Comparison of ENCODE assay signal across 8 cellular contexts in genomic region chrX:81201692-81202412, GRCh38. TPM values are rescaled to one million over a fixed set of nuclear protein-coding genes. Genes with fewer than 3 reads are reported as not detected.
DNase-seq lines count a peak whose midpoint lies in the region; FAIRE-seq and TF ChIP-seq lines count a peak whose summit lies in the region.

TSS of gene HMGN5 (minus strand) at chrX:81201913. CDS start at chrX:81121549, 80,364 bp downstream.
TSS of gene SH3BGRL (plus strand) at chrX:81202102. CDS start at chrX:81202201, 99 bp downstream.

- H3K4me3 Mint-ChIP-seq in HFFc6: peak within 1 kb of the TSS; percentile 97

- no peaks in the 10 kb centered on the region; the same call in 1 of the 2 replicates for H3K27me3 Mint-ChIP-seq in HFFc6 (ENCODE audit: insufficient read depth)

- DNase-seq in GM12864 (ENCODE audit: low read depth) (peak; percentile 58), HFFc6 (peak; percentile 81), NCI-H1092 treated with DMSO at 0.1 percent for 48 hours (lab: John Stamatoyannopoulos, UW) (peak; percentile 10), NCI-H2196 (lab: John Stamatoyannopoulos, UW; ENCODE audit: unreplicated experiment) (no peak)
- DNase-seq in activated CD4-positive, CD25-positive, alpha-beta regulatory T cell (lab: John Stamatoyannopoulos, UW): peak; percentile 14 to 39 (median 30)
- DNase-seq in central memory CD4-positive, alpha-beta T cell: peak; percentile 69
- DNase-seq in stimulated activated CD4-positive, alpha-beta T cell treated with anti-CD3 and anti-CD28 coated beads, Interleukin-12 subunit alpha, Interleukin-12 subunit beta, amount 100 ng/mL, for 24 hours (ENCODE audit: low read depth in 2 of 2): peak; percentile 43 to 49

- H3K4me1 Mint-ChIP-seq in HFFc6 (ENCODE audit: low read depth): peaks cover 18% of the 10 kb centered on the region

- FAIRE-seq in islet of Langerhans (lab: Jason Lieb, UNC): peak; percentile 55

- no peak for TF ChIP-seq CTCF in GM12864 (IDR thresholded peaks at IDR 0.05; ENCODE audit: low read depth, low read length, missing control alignments)
- TF ChIP-seq CTCF in HFFc6 (IDR thresholded peaks at IDR 0.05): no peak

- peak within 1 kb of the TSS; percentile 96 for H3K27ac Mint-ChIP-seq in HFFc6

- H3K9me3 Mint-ChIP-seq in HFFc6: no peaks in the 10 kb centered on the region

- peaks cover 6% of the 10 kb centered on the region for H3K36me3 Mint-ChIP-seq in HFFc6 (ENCODE audit: low read depth)

- H3K4me3 ChIP-seq in GM12864 (ENCODE audit: low read depth, low read length): peak within 1 kb of the TSS; percentile 73

RNA-seq across cellular contexts. Expression of gene HMGN5, which starts in this region (rescaled TPM):
- 1 to 10 TPM; 1.2 to 2.5 (median 1.9) TPM for total RNA-seq in HFFc6 (2021; fragmentation: NEBNext Ultra II Directional; extraction: Animal tissue kit (Norgen Biotek cat#: 25700))

RNA-seq across cellular contexts. Expression of gene SH3BGRL, which starts in this region (rescaled TPM):
- total RNA-seq in HFFc6 (2021; fragmentation: NEBNext Ultra II Directional; extraction: Animal tissue kit (Norgen Biotek cat#: 25700)): 10 to 100 TPM; 77.8 to 90.3 (median 81.2) TPM
